Comparison of ENCODE assay signal across 24 cellular contexts in the genomic region with DNA sequence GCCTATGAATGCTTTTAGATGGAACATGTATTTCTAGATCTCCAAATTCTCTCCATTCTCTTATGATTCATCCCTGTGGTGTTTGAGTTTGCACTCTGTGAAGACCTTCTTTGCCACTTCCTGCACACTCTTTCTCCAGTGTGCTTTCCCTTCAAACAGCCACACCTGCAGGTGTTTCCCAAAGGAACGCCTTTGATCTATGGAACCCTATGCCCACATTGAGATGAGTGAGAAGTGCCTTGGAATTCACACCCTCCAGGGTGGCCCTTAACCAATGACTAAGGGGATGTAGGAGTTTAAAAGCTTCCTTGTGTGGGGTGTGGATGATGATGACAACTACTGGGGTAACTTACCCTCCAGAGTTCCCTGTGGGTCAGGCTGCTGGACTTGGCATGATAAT.
"Had no signal": no experiment of that assay in that cellular context is flagged by ENCODE, and none has a peak within 500 bp of the region (broad histone marks: within the 10 kb centered on the region; RNA-seq: fewer than 3 reads in every experiment).

No MANE protein-coding gene starts in this region.

- H3K4me1 Mint-ChIP-seq: activated B cell treated with CpG ODN at 0.5 μM for 24 hours; activated T-helper 17 cell treated with anti-CD3 and anti-CD28 coated beads, Interleukin-2, amount 50 U/mL, for 72 hours; central memory CD8-positive, alpha-beta T cell; mesothelial cell of epicardium; naive thymus-derived CD8-positive, alpha-beta T cell had no signal

- H3K4me3 ChIP-seq: breast epithelium, dorsolateral prefrontal cortex, pancreas, psoas muscle, sigmoid colon, smooth muscle cell, suprapubic skin, tibial artery had no signal

- H3K27me3 ChIP-seq: pancreas, sigmoid colon, suprapubic skin, tibial artery had no signal

- H3K4me1 ChIP-seq: breast epithelium, pancreas, suprapubic skin, tibial artery had no signal

- H3K27me3 Mint-ChIP-seq: activated B cell treated with CpG ODN at 0.5 μM for 24 hours; activated CD8-positive, alpha-beta T cell treated with anti-CD3 and anti-CD28 coated beads for 36 hours; activated T-helper 17 cell treated with anti-CD3 and anti-CD28 coated beads, Interleukin-2, amount 50 U/mL, for 72 hours; central memory CD8-positive, alpha-beta T cell; effector memory CD8-positive, alpha-beta T cell had no signal

- H3K36me3 Mint-ChIP-seq: activated naive CD4-positive, alpha-beta T cell treated with anti-CD3 and anti-CD28 coated beads, Interleukin-2, amount 50 U/mL, for 72 hours; mesothelial cell of epicardium; naive thymus-derived CD8-positive, alpha-beta T cell had no signal

- H3K9me3 ChIP-seq: pancreas, psoas muscle, sigmoid colon, suprapubic skin, tibial artery had no signal

- DNase-seq: activated B cell treated with CpG ODN at 0.5 μM for 24 hours; activated CD4-positive, alpha-beta T cell treated with anti-CD3 and anti-CD28 coated beads, Interleukin-2, amount 50 U/mL, for 1 hour; activated CD8-positive, alpha-beta T cell treated with anti-CD3 and anti-CD28 coated beads for 36 hours; activated T-cell treated with anti-CD3 and anti-CD28 coated beads, Interleukin-2, amount 50 U/mL, for 4 hours; dorsolateral prefrontal cortex; effector memory CD8-positive, alpha-beta T cell; foreskin melanocyte; naive thymus-derived CD8-positive, alpha-beta T cell; nucleus accumbens; pancreas; psoas muscle; sigmoid colon; stimulated activated CD4-positive, alpha-beta T cell treated with anti-CD3 and anti-CD28 coated beads, Interleukin-15, amount 100 ng/mL, for 24 hours; stimulated activated naive CD4-positive, alpha-beta T cell; T-helper 2 cell; tibial artery had no signal

- H3K9me3 Mint-ChIP-seq: activated B cell treated with CpG ODN at 0.5 μM for 24 hours; activated CD8-positive, alpha-beta T cell treated with anti-CD3 and anti-CD28 coated beads for 36 hours; activated naive CD4-positive, alpha-beta T cell treated with anti-CD3 and anti-CD28 coated beads, Interleukin-2, amount 50 U/mL, for 72 hours; activated T-cell treated with anti-CD3 and anti-CD28 coated beads, Interleukin-2, amount 50 U/mL, for 4 hours; activated T-helper 17 cell treated with anti-CD3 and anti-CD28 coated beads, Interleukin-2, amount 50 U/mL, for 72 hours; central memory CD8-positive, alpha-beta T cell; neural crest cell had no signal

- H3K27ac Mint-ChIP-seq: activated B cell treated with CpG ODN at 0.5 μM for 24 hours; activated CD8-positive, alpha-beta T cell treated with anti-CD3 and anti-CD28 coated beads for 36 hours; activated naive CD4-positive, alpha-beta T cell treated with anti-CD3 and anti-CD28 coated beads, Interleukin-2, amount 50 U/mL, for 72 hours; activated T-helper 17 cell treated with anti-CD3 and anti-CD28 coated beads, Interleukin-2, amount 50 U/mL, for 72 hours; effector memory CD8-positive, alpha-beta T cell; mesothelial cell of epicardium; naive thymus-derived CD8-positive, alpha-beta T cell had no signal

- H3K27ac ChIP-seq: breast epithelium, dorsolateral prefrontal cortex, pancreas, psoas muscle, sigmoid colon, suprapubic skin, tibial artery had no signal

- H3K4me3 Mint-ChIP-seq: activated B cell treated with CpG ODN at 0.5 μM for 24 hours; activated CD8-positive, alpha-beta T cell treated with anti-CD3 and anti-CD28 coated beads for 36 hours; activated T-cell treated with anti-CD3 and anti-CD28 coated beads, Interleukin-2, amount 50 U/mL, for 4 hours; activated T-helper 17 cell treated with anti-CD3 and anti-CD28 coated beads, Interleukin-2, amount 50 U/mL, for 72 hours; central memory CD8-positive, alpha-beta T cell; effector memory CD8-positive, alpha-beta T cell; mesothelial cell of epicardium; naive thymus-derived CD8-positive, alpha-beta T cell; neural crest cell had no signal

- H3K36me3 ChIP-seq: breast epithelium, pancreas, sigmoid colon, suprapubic skin, tibial artery had no signal

- ATAC-seq: activated CD8-positive, alpha-beta T cell treated with anti-CD3 and anti-CD28 coated beads for 36 hours; activated naive CD4-positive, alpha-beta T cell treated with anti-CD3 and anti-CD28 coated beads, Interleukin-2, amount 50 U/mL, for 72 hours; activated T-cell treated with anti-CD3 and anti-CD28 coated beads, Interleukin-2, amount 50 U/mL, for 4 hours; activated T-helper 17 cell treated with anti-CD3 and anti-CD28 coated beads, Interleukin-2, amount 50 U/mL, for 72 hours; effector memory CD8-positive, alpha-beta T cell; naive thymus-derived CD8-positive, alpha-beta T cell; pancreas; psoas muscle had no signal
